Comparison of ENCODE assay signal across 8 cellular contexts in the genomic region with DNA sequence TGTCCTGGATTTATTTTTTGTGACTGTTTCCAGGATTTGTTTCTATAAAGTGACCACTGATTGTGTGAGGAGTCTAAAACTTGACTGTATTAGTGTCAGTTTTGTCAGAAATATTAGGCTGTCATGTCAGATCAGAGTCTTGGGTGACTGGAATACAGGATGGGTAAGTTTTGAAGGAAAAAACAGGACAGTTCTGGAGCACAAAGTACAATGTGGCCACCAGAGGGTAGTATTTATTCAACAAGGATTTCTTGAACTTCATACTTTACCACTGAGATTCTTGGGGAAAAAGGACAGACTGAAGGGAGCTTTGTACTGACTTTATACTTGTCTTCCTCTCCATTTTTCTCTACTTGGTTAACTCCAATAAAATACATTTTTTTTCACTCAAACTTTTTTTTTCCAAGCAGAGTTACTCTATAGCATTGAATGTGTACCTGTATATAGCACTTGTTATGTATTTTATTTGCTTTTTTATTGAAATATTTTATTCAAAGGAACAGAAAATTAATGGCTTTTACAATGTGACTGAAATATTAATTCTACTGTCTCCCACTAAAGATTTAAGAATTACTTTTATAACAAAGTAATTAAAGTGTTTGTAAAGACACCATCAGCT. TPM values are rescaled to one million over a fixed set of nuclear protein-coding genes. Genes with fewer than 3 reads are reported as not detected.
DNase-seq lines count a peak whose midpoint lies in the region; ATAC-seq and TF ChIP-seq lines count a peak whose summit lies in the region.

No MANE protein-coding gene starts in this region.

- no peaks in the 10 kb centered on the region for H3K27me3 Mint-ChIP-seq in type B pancreatic cell

- H3K27ac ChIP-seq in cardiac muscle cell (no peak overlapping the region), RWPE1 (no peak overlapping the region)

- H3K36me3 Mint-ChIP-seq in type B pancreatic cell = no peaks in the 10 kb centered on the region

- TF ChIP-seq CTCF in cardiac muscle cell (IDR thresholded peaks at IDR 0.05; ENCODE audit: low read depth, low read length) (peak; percentile 60), RWPE1 (conservative IDR thresholded peaks at IDR 0.05; ENCODE audit: low read depth) (peak; percentile 33), type B pancreatic cell (conservative IDR thresholded peaks at IDR 0.05) (peak; percentile 72)

- CTCF ChIA-PET in RWPE1 (lab: Yijun Ruan, JAX) = interaction anchor here (0.6 to 3.2 kb wide), 6 partner anchors 9 to 1339 kb away, joined by 3 to 15 read pairs (median 3); no protein-coding TSS in a partner anchor

- no peaks in the 10 kb centered on the region for H3K27me3 ChIP-seq in cardiac muscle cell

- H3K4me1 Mint-ChIP-seq in type B pancreatic cell (ENCODE audit: unreplicated experiment) = peaks cover 15% of the 10 kb centered on the region

- ATAC-seq in Right ventricle myocardium superior (ENCODE audit: poor library complexity) = no peak

- no peaks in the 10 kb centered on the region for H3K36me3 ChIP-seq in cardiac muscle cell

- H3K27ac Mint-ChIP-seq in type B pancreatic cell = no peak overlapping the region

- intact Hi-C loops in Right ventricle myocardium superior (cut with DNase I) = no loop called here

- peaks cover 11% of the 10 kb centered on the region for H3K9me3 Mint-ChIP-seq in type B pancreatic cell

- no peaks in the 10 kb centered on the region for H3K9me3 ChIP-seq in cardiac muscle cell (ENCODE audit: low read depth)

- POLR2A ChIA-PET in RWPE1 (lab: Yijun Ruan, JAX; ENCODE audit: low non-redundant PET) = no interaction called here

- no peak overlapping the region for H3K4me3 ChIP-seq in cardiac muscle cell

- no peak overlapping the region for H3K4me3 Mint-ChIP-seq in type B pancreatic cell

- DNase-seq in cardiac muscle cell (ENCODE audit: low read depth in 1 of 2, low spot score in 1 of 2) (peak; percentile 49 to 62), Right ventricle myocardium superior (no peak), RWPE1 (ENCODE audit: low spot score) (no peak), foreskin melanocyte (peak; percentile 52), type B pancreatic cell (ENCODE audit: extremely low spot score, unreplicated experiment) (no peak), NCI-H1048 (lab: John Stamatoyannopoulos, UW) (no peak)
- DNase-seq in activated CD4-positive, alpha-beta T cell treated with anti-CD3 and anti-CD28 coated beads for 1 hour = no peak
- DNase-seq in stimulated activated CD4-positive, alpha-beta T cell treated with anti-CD3 and anti-CD28 coated beads, Interleukin-4, amount 100 ng/mL, for 1 hour = no peak

- no peaks in the 10 kb centered on the region for H3K4me1 ChIP-seq in cardiac muscle cell (ENCODE audit: low read depth)

RNA-seq across cellular contexts. Expression of a gene that starts 51.1 kb away (rescaled TPM):
- total RNA-seq in cardiac muscle cell (133 and 232 TPM in 2 replicates), Right ventricle myocardium superior (440 TPM), type B pancreatic cell (ENCODE audit: low replicate concordance) (73.3 and 253 TPM in 2 replicates)
- polyA plus RNA-seq in cardiac muscle cell = 139 and 174 TPM in 2 replicates

Comparison
In these comparisons a context has a peak if more than half of its experiments do, and no peak if none do; other contexts are left out.
1. DNase-seq: peak in cardiac muscle cell (2 of 2) and foreskin melanocyte (single experiment); none in Right ventricle myocardium superior (single experiment), RWPE1 (single experiment), type B pancreatic cell (single experiment), activated CD4-positive, alpha-beta T cell treated with anti-CD3 and anti-CD28 coated beads for 1 hour (single experiment), stimulated activated CD4-positive, alpha-beta T cell treated with anti-CD3 and anti-CD28 coated beads, Interleukin-4, amount 100 ng/mL, for 1 hour (single experiment) and NCI-H1048 (single experiment).
2. Peak in every context shown above with its lines, with median percentiles within 50 percentile points of each other: CTCF ChIP-seq.